Comparison of ENCODE assay signal across 29 cellular contexts in genomic region chr18:41783879-41784278, GRCh38.
"Had no signal": no experiment of that assay in that cellular context is flagged by ENCODE, and none has a peak within 500 bp of the region (broad histone marks: within the 10 kb centered on the region; RNA-seq: fewer than 3 reads in every experiment).

No MANE protein-coding gene starts in this region.

- H3K9me3 ChIP-seq: ascending aorta, breast epithelium, colonic mucosa, heart right ventricle had no signal

- H3K4me1 Mint-ChIP-seq: activated CD4-positive, alpha-beta memory T cell treated with anti-CD3 and anti-CD28 coated beads, Interleukin-2, amount 10 ng/mL, durations not matched to agents 7 days and 5 days; activated CD4-positive, alpha-beta T cell treated with anti-CD3 and anti-CD28 coated beads, Interleukin-2, amount 10 ng/mL, durations not matched to agents 7 days and 5 days; activated naive CD4-positive, alpha-beta T cell treated with anti-CD3 and anti-CD28 coated beads, Interleukin-2, amount 10 ng/mL, durations not matched to agents 7 days and 5 days; activated naive CD8-positive, alpha-beta T cell treated with anti-CD3 and anti-CD28 coated beads, Interleukin-2, amount 10 ng/mL, durations not matched to agents 7 days and 5 days; T-cell had no signal

- H3K27ac ChIP-seq: ascending aorta, breast epithelium, cardiac muscle cell, colonic mucosa, heart right ventricle had no signal

- H3K4me1 ChIP-seq: ascending aorta, breast epithelium, colonic mucosa, heart right ventricle had no signal

- H3K9me3 Mint-ChIP-seq: activated CD4-positive, alpha-beta memory T cell treated with anti-CD3 and anti-CD28 coated beads, Interleukin-2, amount 10 ng/mL, durations not matched to agents 7 days and 5 days; activated CD4-positive, alpha-beta T cell treated with anti-CD3 and anti-CD28 coated beads, Interleukin-2, amount 10 ng/mL, durations not matched to agents 7 days and 5 days; activated naive CD4-positive, alpha-beta T cell treated with anti-CD3 and anti-CD28 coated beads, Interleukin-2, amount 10 ng/mL, durations not matched to agents 7 days and 5 days; activated naive CD4-positive, alpha-beta T cell treated with anti-CD3 and anti-CD28 coated beads, Interleukin-2, amount 50 U/mL, for 72 hours; activated naive CD8-positive, alpha-beta T cell treated with anti-CD3 and anti-CD28 coated beads, Interleukin-2, amount 10 ng/mL, durations not matched to agents 7 days and 5 days; activated T-cell treated with anti-CD3 and anti-CD28 coated beads, Interleukin-2, amount 50 U/mL, for 24 hours; activated T-cell treated with anti-CD3 and anti-CD28 coated beads, Interleukin-2, amount 50 U/mL, for 72 hours; T-cell; T-helper 1 cell treated with Interleukin-12 subunit alpha and Interleukin-12 subunit beta and Interleukin-4 antibody, amounts not matched to agents 30 μg/mL and 1 μg/mL, for 36 hours; T-helper 2 cell treated with Interferon-gamma antibody and Interleukin-4, amounts not matched to agents 5 μg/mL and 100 μg/mL, for 36 hours had no signal

- DNase-seq: activated CD4-positive, alpha-beta memory T cell treated with anti-CD3 and anti-CD28 coated beads, Interleukin-2, amount 10 ng/mL, durations not matched to agents 7 days and 5 days; activated CD4-positive, alpha-beta T cell treated with anti-CD3 and anti-CD28 coated beads for 1 hour; activated CD4-positive, alpha-beta T cell treated with anti-CD3 and anti-CD28 coated beads for 4 hours; activated CD4-positive, alpha-beta T cell treated with anti-CD3 and anti-CD28 coated beads, Interleukin-2, amount 10 ng/mL, durations not matched to agents 7 days and 5 days; activated CD4-positive, alpha-beta T cell treated with anti-CD3 and anti-CD28 coated beads, Interleukin-2, amount 50 U/mL, for 4 hours; activated CD4-positive, CD25-positive, alpha-beta regulatory T cell; activated CD8-positive, alpha-beta memory T cell treated with anti-CD3 and anti-CD28 coated beads, Interleukin-2, amount 50 U/mL, for 48 hours; activated gamma-delta T cell; activated naive CD4-positive, alpha-beta T cell; activated naive CD4-positive, alpha-beta T cell treated with anti-CD3 and anti-CD28 coated beads, Interleukin-2, amount 10 ng/mL, durations not matched to agents 7 days and 5 days; activated naive CD8-positive, alpha-beta T cell treated with anti-CD3 and anti-CD28 coated beads, Interleukin-2, amount 10 ng/mL, durations not matched to agents 7 days and 5 days; activated T-cell treated with anti-CD3 and anti-CD28 coated beads for 4 hours; activated T-cell treated with anti-CD3 and anti-CD28 coated beads, Interleukin-2, amount 50 U/mL, for 24 hours; activated T-cell treated with anti-CD3 and anti-CD28 coated beads, Interleukin-2, amount 50 U/mL, for 72 hours; central memory CD4-positive, alpha-beta T cell; cerebellar nuclear complex; colonic mucosa; effector CD8-positive, alpha-beta T cell; foreskin fibroblast; heart right ventricle; T-cell had no signal

- ATAC-seq: activated naive CD4-positive, alpha-beta T cell treated with anti-CD3 and anti-CD28 coated beads, Interleukin-2, amount 50 U/mL, for 72 hours; activated T-cell treated with anti-CD3 and anti-CD28 coated beads, Interleukin-2, amount 50 U/mL, for 72 hours; esophagus mucosa; heart right ventricle; T-cell had no signal

- H3K27ac Mint-ChIP-seq: activated CD4-positive, alpha-beta memory T cell treated with anti-CD3 and anti-CD28 coated beads, Interleukin-2, amount 10 ng/mL, durations not matched to agents 7 days and 5 days; activated CD4-positive, alpha-beta T cell treated with anti-CD3 and anti-CD28 coated beads, Interleukin-2, amount 10 ng/mL, durations not matched to agents 7 days and 5 days; activated naive CD4-positive, alpha-beta T cell treated with anti-CD3 and anti-CD28 coated beads, Interleukin-2, amount 10 ng/mL, durations not matched to agents 7 days and 5 days; activated naive CD4-positive, alpha-beta T cell treated with anti-CD3 and anti-CD28 coated beads, Interleukin-2, amount 50 U/mL, for 72 hours; activated naive CD8-positive, alpha-beta T cell treated with anti-CD3 and anti-CD28 coated beads, Interleukin-2, amount 10 ng/mL, durations not matched to agents 7 days and 5 days; activated T-cell treated with anti-CD3 and anti-CD28 coated beads, Interleukin-2, amount 50 U/mL, for 24 hours; activated T-cell treated with anti-CD3 and anti-CD28 coated beads, Interleukin-2, amount 50 U/mL, for 72 hours; T-cell; T-helper 1 cell treated with Interleukin-12 subunit alpha and Interleukin-12 subunit beta and Interleukin-4 antibody, amounts not matched to agents 30 μg/mL and 1 μg/mL, for 36 hours; T-helper 2 cell treated with Interferon-gamma antibody and Interleukin-4, amounts not matched to agents 5 μg/mL and 100 μg/mL, for 36 hours had no signal

- H3K27me3 Mint-ChIP-seq: activated CD4-positive, alpha-beta memory T cell treated with anti-CD3 and anti-CD28 coated beads, Interleukin-2, amount 10 ng/mL, durations not matched to agents 7 days and 5 days; activated CD4-positive, alpha-beta T cell treated with anti-CD3 and anti-CD28 coated beads, Interleukin-2, amount 10 ng/mL, durations not matched to agents 7 days and 5 days; activated naive CD4-positive, alpha-beta T cell treated with anti-CD3 and anti-CD28 coated beads, Interleukin-2, amount 10 ng/mL, durations not matched to agents 7 days and 5 days; activated naive CD8-positive, alpha-beta T cell treated with anti-CD3 and anti-CD28 coated beads, Interleukin-2, amount 10 ng/mL, durations not matched to agents 7 days and 5 days; activated T-cell treated with anti-CD3 and anti-CD28 coated beads, Interleukin-2, amount 50 U/mL, for 24 hours; brain; T-cell had no signal

- H3K36me3 ChIP-seq: ascending aorta, breast epithelium, cardiac muscle cell, colonic mucosa, heart right ventricle had no signal

- H3K4me3 ChIP-seq: ascending aorta, breast epithelium, cardiac muscle cell, colonic mucosa, heart right ventricle had no signal

- H3K4me3 Mint-ChIP-seq: activated CD4-positive, alpha-beta memory T cell treated with anti-CD3 and anti-CD28 coated beads, Interleukin-2, amount 10 ng/mL, durations not matched to agents 7 days and 5 days; activated CD4-positive, alpha-beta T cell treated with anti-CD3 and anti-CD28 coated beads, Interleukin-2, amount 10 ng/mL, durations not matched to agents 7 days and 5 days; activated naive CD4-positive, alpha-beta T cell treated with anti-CD3 and anti-CD28 coated beads, Interleukin-2, amount 10 ng/mL, durations not matched to agents 7 days and 5 days; activated naive CD8-positive, alpha-beta T cell treated with anti-CD3 and anti-CD28 coated beads, Interleukin-2, amount 10 ng/mL, durations not matched to agents 7 days and 5 days; activated T-cell treated with anti-CD3 and anti-CD28 coated beads, Interleukin-2, amount 50 U/mL, for 24 hours; activated T-cell treated with anti-CD3 and anti-CD28 coated beads, Interleukin-2, amount 50 U/mL, for 72 hours; brain; T-cell; T-helper 1 cell treated with Interleukin-12 subunit alpha and Interleukin-12 subunit beta and Interleukin-4 antibody, amounts not matched to agents 30 μg/mL and 1 μg/mL, for 36 hours; T-helper 2 cell treated with Interferon-gamma antibody and Interleukin-4, amounts not matched to agents 5 μg/mL and 100 μg/mL, for 36 hours had no signal

- H3K36me3 Mint-ChIP-seq: activated naive CD4-positive, alpha-beta T cell treated with anti-CD3 and anti-CD28 coated beads, Interleukin-2, amount 10 ng/mL, durations not matched to agents 7 days and 5 days; activated naive CD4-positive, alpha-beta T cell treated with anti-CD3 and anti-CD28 coated beads, Interleukin-2, amount 50 U/mL, for 72 hours; activated naive CD8-positive, alpha-beta T cell treated with anti-CD3 and anti-CD28 coated beads, Interleukin-2, amount 10 ng/mL, durations not matched to agents 7 days and 5 days; brain; T-cell had no signal

- H3K27me3 ChIP-seq: ascending aorta, breast epithelium, cardiac muscle cell, colonic mucosa, heart right ventricle had no signal
